Comparison of ENCODE assay signal across 11 cellular contexts in the genomic region with DNA sequence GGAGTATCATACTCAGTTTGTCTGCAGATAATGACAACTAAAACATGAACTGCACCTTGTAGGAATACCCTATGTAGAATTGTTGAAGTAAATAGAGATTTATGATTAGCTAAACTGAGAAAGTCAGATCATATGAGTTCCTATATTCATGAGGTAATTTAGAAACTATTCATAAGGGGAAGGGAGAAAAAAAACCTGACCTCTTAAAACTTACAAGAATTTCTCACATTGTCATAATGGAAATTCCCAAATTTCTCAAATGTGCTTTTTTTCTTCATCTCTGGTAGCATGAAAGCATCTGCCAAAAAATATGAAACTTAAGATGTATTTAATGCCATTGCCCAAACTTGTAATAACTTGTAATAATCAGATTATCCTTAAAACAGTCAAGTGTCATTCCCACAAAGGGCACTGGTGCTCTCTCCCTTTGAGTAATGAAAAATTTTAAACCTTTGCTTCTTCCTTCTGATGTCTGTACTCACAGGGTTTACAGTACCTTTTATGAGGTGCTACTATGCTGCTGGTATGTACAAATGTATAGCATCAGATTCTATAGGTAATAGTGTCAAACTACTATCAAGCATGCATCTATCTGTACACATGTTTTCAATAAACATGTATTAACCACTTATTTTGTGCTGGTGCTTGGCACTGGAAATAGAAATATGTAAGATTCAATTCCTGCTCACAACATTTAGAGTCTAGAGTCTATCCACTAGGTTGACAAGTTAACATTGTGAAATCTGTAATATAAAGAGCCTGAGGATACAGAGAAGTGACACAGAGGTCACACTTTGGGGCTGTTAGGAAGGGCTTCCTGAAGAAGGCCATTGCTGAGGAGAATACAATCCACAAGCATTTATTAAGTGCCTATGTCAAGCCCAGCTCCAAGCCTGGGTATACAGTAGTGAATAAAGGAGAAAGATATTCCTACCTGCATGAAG. TPM values are rescaled to one million over a fixed set of nuclear protein-coding genes. Genes with fewer than 3 reads are reported as not detected.
DNase-seq lines count a peak whose midpoint lies in the region; ATAC-seq and TF ChIP-seq lines count a peak whose summit lies in the region.
"Had no signal": no experiment of that assay in that cellular context is flagged by ENCODE, and none has a peak within 500 bp of the region (broad histone marks: within the 10 kb centered on the region; RNA-seq: fewer than 3 reads in every experiment).

No MANE protein-coding gene starts in this region.

- peaks cover 2 to 9% of the 10 kb centered on the region in 2 donors for H3K36me3 Mint-ChIP-seq in activated T-cell treated with anti-CD3 and anti-CD28 coated beads, Interleukin-2, amount 50 U/mL, for 72 hours (ENCODE audit: insufficient read depth in 2 of 2)
- H3K36me3 Mint-ChIP-seq in type B pancreatic cell = no peaks in the 10 kb centered on the region

- ATAC-seq in activated T-cell treated with anti-CD3 and anti-CD28 coated beads, Interleukin-2, amount 50 U/mL, for 72 hours (replicated peaks in 1 of 2) = peak; percentile 79 to 83
- ATAC-seq in HG02588 (IDR thresholded peaks at IDR 0.05; ENCODE audit: unreplicated experiment) = peak; percentile 50

- peak overlapping the region; percentile 36 to 61; a peak in 3 of 4 replicates for H3K27ac ChIP-seq in SK-N-SH (ENCODE audit: low read depth in 2 of 2, low read length in 1 of 2)
- H3K27ac ChIP-seq: right lobe of liver had no signal

- H3K4me2 ChIP-seq in SK-N-SH = peak overlapping the region; percentile 35; the same call in 1 of the 2 replicates

- peaks cover 4 to 7% of the 10 kb centered on the region in 2 donors for H3K9me3 Mint-ChIP-seq in activated T-cell treated with anti-CD3 and anti-CD28 coated beads, Interleukin-2, amount 50 U/mL, for 72 hours
- peaks cover 8% of the 10 kb centered on the region for H3K9me3 Mint-ChIP-seq in type B pancreatic cell

- H3K4me1 Mint-ChIP-seq in activated T-cell treated with anti-CD3 and anti-CD28 coated beads, Interleukin-2, amount 50 U/mL, for 72 hours (ENCODE audit: low read depth) = peaks cover 11% of the 10 kb centered on the region
- peaks cover 22% of the 10 kb centered on the region for H3K4me1 Mint-ChIP-seq in type B pancreatic cell (ENCODE audit: unreplicated experiment)

- peaks cover 6% of the 10 kb centered on the region for H3K27me3 Mint-ChIP-seq in activated T-cell treated with anti-CD3 and anti-CD28 coated beads, Interleukin-2, amount 50 U/mL, for 72 hours (ENCODE audit: low read depth)
- H3K27me3 Mint-ChIP-seq in type B pancreatic cell = no peaks in the 10 kb centered on the region

- H3K9ac ChIP-seq in SK-N-SH = no peak overlapping the region; the same call in 1 of the 2 replicates

- CTCF ChIA-PET in SK-N-SH (lab: Yijun Ruan, JAX) = interaction anchor here (1.6 kb wide), 1 partner anchor 100 kb away, joined by 4 read pairs; no protein-coding TSS in a partner anchor

- TF ChIP-seq RAD21 in SK-N-SH (IDR thresholded peaks at IDR 0.05; ENCODE audit: low read length) = no peak

- peaks cover 29% of the 10 kb centered on the region for H3F3A ChIP-seq in SK-N-SH (replicated peaks; ENCODE audit: insufficient read depth)

- no peak overlapping the region for H2AFZ ChIP-seq in SK-N-SH (ENCODE audit: low read depth)

- no peaks in the 10 kb centered on the region for H3K9me2 ChIP-seq in SK-N-SH

- no peaks in the 10 kb centered on the region for H3K9me3 ChIP-seq in SK-N-SH
- H3K9me3 ChIP-seq: right lobe of liver had no signal

- H3K27me3 ChIP-seq in SK-N-SH (ENCODE audit: insufficient read depth) = no peaks in the 10 kb centered on the region
- H3K27me3 ChIP-seq: right lobe of liver had no signal

- no peaks in the 10 kb centered on the region for H3K79me2 ChIP-seq in SK-N-SH (ENCODE audit: insufficient read depth)

- peak in 1 of 2 experiments; percentile 69; a peak in 1 of 4 replicates for TF ChIP-seq EP300 in SK-N-SH (IDR thresholded peaks at IDR 0.05; ENCODE audit: borderline replicate concordance in 1 of 2, low read depth in 1 of 2, low read length in 1 of 2)

- TF ChIP-seq CTCF in SK-N-SH (IDR thresholded peaks at IDR 0.05) = no peak
- no peak for TF ChIP-seq CTCF in type B pancreatic cell (conservative IDR thresholded peaks at IDR 0.05)

- POLR2A ChIA-PET in SK-N-SH (lab: Yijun Ruan, JAX) = interaction anchor here (0.5 kb wide), 1 partner anchor 13 kb away, joined by 4 read pairs; no protein-coding TSS in a partner anchor

- peaks cover 0 to 35% of the 10 kb centered on the region in 2 experiments; a peak in 2 of 4 replicates for H3K4me1 ChIP-seq in SK-N-SH (ENCODE audit: control insufficient read depth in 1 of 2, insufficient read depth in 2 of 2, low read depth in 1 of 2, low read length in 1 of 2)
- H3K4me1 ChIP-seq: right lobe of liver had no signal

- DNase-seq in activated T-cell treated with anti-CD3 and anti-CD28 coated beads, Interleukin-2, amount 50 U/mL, for 72 hours = no peak
- DNase-seq in activated T-cell treated with anti-CD3 and anti-CD28 coated beads, Interleukin-2, amount 50 U/mL, for 48 hours = no peak
- no peak for DNase-seq in SK-N-SH
- DNase-seq in type B pancreatic cell (ENCODE audit: extremely low spot score, unreplicated experiment) = no peak
- no peak for DNase-seq in DMS114 treated with DMSO at 0.1 percent for 48 hours (lab: John Stamatoyannopoulos, UW; ENCODE audit: unreplicated experiment)
- DNase-seq in NCI-H748 (lab: John Stamatoyannopoulos, UW; ENCODE audit: unreplicated experiment) = no peak
- DNase-seq in activated naive CD4-positive, alpha-beta T cell treated with anti-CD3 and anti-CD28 coated beads, Interleukin-2, amount 50 U/mL, for 16 hours = no peak
- DNase-seq: kidney; right lobe of liver; stimulated activated naive CD4-positive, alpha-beta T cell treated with Interleukin-2 at 50 U/mL for 16 hours had no signal

- H3K4me3 ChIP-seq in SK-N-SH (ENCODE audit: low read depth in 2 of 2, low read length in 1 of 2) = no peak overlapping the region
- H3K4me3 ChIP-seq: right lobe of liver had no signal

- H3K27ac Mint-ChIP-seq in activated T-cell treated with anti-CD3 and anti-CD28 coated beads, Interleukin-2, amount 50 U/mL, for 72 hours = peak overlapping the region; percentile 78
- peak overlapping the region; percentile 25 for H3K27ac Mint-ChIP-seq in type B pancreatic cell

- H4K20me1 ChIP-seq in SK-N-SH (ENCODE audit: insufficient read depth) = no peaks in the 10 kb centered on the region

- peak overlapping the region; percentile 50 to 67 for H3K4me3 Mint-ChIP-seq in activated T-cell treated with anti-CD3 and anti-CD28 coated beads, Interleukin-2, amount 50 U/mL, for 72 hours
- no peak overlapping the region for H3K4me3 Mint-ChIP-seq in type B pancreatic cell

- no peaks in the 10 kb centered on the region for H3K36me3 ChIP-seq in SK-N-SH (replicated peaks in 1 of 2; ENCODE audit: control insufficient read depth in 1 of 2, insufficient read depth in 2 of 2, low read length in 1 of 2)
- H3K36me3 ChIP-seq: right lobe of liver had no signal

TF ChIP-seq in SK-N-SH, 30 proteins besides CTCF, POLR2A, EP300 and RAD21:
- TF ChIP-seq NFIC (IDR thresholded peaks at IDR 0.05; ENCODE audit: borderline replicate concordance) (no peak), SMC3 (IDR thresholded peaks at IDR 0.05; ENCODE audit: low read depth, low read length) (no peak), RXRA (IDR thresholded peaks at IDR 0.05; ENCODE audit: borderline replicate concordance, low read depth) (peak; percentile 47; the same call in 1 of the 2 replicates), RFX5 (IDR thresholded peaks at IDR 0.05; ENCODE audit: low read length) (no peak)
- TF ChIP-seq, protein P1, sequence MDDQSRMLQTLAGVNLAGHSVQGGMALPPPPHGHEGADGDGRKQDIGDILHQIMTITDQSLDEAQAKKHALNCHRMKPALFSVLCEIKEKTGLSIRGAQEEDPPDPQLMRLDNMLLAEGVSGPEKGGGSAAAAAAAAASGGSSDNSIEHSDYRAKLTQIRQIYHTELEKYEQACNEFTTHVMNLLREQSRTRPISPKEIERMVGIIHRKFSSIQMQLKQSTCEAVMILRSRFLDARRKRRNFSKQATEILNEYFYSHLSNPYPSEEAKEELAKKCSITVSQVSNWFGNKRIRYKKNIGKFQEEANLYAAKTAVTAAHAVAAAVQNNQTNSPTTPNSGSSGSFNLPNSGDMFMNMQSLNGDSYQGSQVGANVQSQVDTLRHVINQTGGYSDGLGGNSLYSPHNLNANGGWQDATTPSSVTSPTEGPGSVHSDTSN (IDR thresholded peaks at IDR 0.05) = peak; percentile 34

RNA-seq across cellular contexts. Expression of a gene that starts 17.4 kb away (rescaled TPM):
- 1 to 10 TPM; 6.4 to 9.9 TPM for total RNA-seq in activated T-cell treated with anti-CD3 and anti-CD28 coated beads, Interleukin-2, amount 50 U/mL, for 72 hours
- 37.4 and 61.1 TPM in 2 replicates for polyA plus RNA-seq in SK-N-SH (2012; rRNA removed)
- polyA plus RNA-seq in SK-N-SH (2012; cell fraction: cytosol; rRNA removed) = 63.1 and 64.3 TPM in 2 replicates
- polyA plus RNA-seq in SK-N-SH (2012; cell fraction: nucleus; rRNA removed) = 23.4 and 39.3 TPM in 2 replicates
- total RNA-seq in type B pancreatic cell (ENCODE audit: low replicate concordance) = 12.5 and 20.6 TPM in 2 replicates

RNA-seq across cellular contexts. Expression of a gene that starts 29.2 kb away (rescaled TPM):
- total RNA-seq in activated T-cell treated with anti-CD3 and anti-CD28 coated beads, Interleukin-2, amount 50 U/mL, for 72 hours = 10 to 100 TPM; 32.3 to 44.3 TPM
- polyA plus RNA-seq in SK-N-SH (2012; rRNA removed) = 18.8 and 25.1 TPM in 2 replicates
- 28.2 and 31.7 TPM in 2 replicates for polyA plus RNA-seq in SK-N-SH (2012; cell fraction: cytosol; rRNA removed)
- 12.1 and 21.7 TPM in 2 replicates for polyA plus RNA-seq in SK-N-SH (2012; cell fraction: nucleus; rRNA removed)
- 29.4 and 39.0 TPM in 2 replicates for total RNA-seq in type B pancreatic cell (ENCODE audit: low replicate concordance)
